In the genomic region with DNA sequence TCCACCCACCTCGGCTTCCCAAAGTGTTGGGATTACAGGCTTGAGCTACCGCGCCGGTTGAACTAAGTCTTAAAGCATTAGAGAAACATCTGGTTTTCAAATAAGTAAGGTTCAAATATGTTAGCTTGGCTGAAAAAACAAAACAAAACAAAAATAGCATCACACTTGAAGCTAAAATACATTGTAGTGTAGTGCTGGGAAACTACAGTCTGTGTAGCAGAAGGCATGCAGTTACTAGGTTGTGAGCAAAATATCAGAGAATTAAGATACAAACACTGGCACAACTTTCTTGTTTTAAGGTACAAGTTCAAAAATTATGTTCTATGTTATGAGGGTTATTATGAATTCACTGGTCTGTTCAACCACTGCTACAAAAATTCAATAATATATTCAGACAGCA, we compare ENCODE assay signal across 30 cellular contexts.
"Had no signal": no experiment of that assay in that cellular context is flagged by ENCODE, and none has a peak within 500 bp of the region (broad histone marks: within the 10 kb centered on the region; RNA-seq: fewer than 3 reads in every experiment).

No MANE protein-coding gene starts in this region.

- H3K9me3 ChIP-seq: esophagus muscularis mucosa, gastroesophageal sphincter, heart right ventricle, prostate gland, suprapubic skin, thyroid gland, upper lobe of right lung, uterus had no signal

- H3K27ac ChIP-seq: esophagus muscularis mucosa, foreskin keratinocyte, gastroesophageal sphincter, prostate gland, suprapubic skin, thyroid gland, upper lobe of right lung, uterus had no signal

- H3K4me3 Mint-ChIP-seq: dendritic cell treated with granulocyte-macrophage colony-stimulating factor and Interleukin-4, amounts not matched to agents 40 ng/mL and 50 ng/mL, for 4 days; naive thymus-derived CD4-positive, alpha-beta T cell; nephron progenitor cell; stimulated activated naive CD8-positive, alpha-beta T cell treated with anti-CD3 and anti-CD28 coated beads, Interleukin-15, amount 100 ng/mL, for 72 hours had no signal

- H3K27ac Mint-ChIP-seq: dendritic cell treated with granulocyte-macrophage colony-stimulating factor and Interleukin-4, amounts not matched to agents 40 ng/mL and 50 ng/mL, for 4 days; naive thymus-derived CD4-positive, alpha-beta T cell; nephron progenitor cell; stimulated activated naive CD8-positive, alpha-beta T cell treated with anti-CD3 and anti-CD28 coated beads, Interleukin-15, amount 100 ng/mL, for 72 hours had no signal

- H3K36me3 ChIP-seq: esophagus muscularis mucosa, gastroesophageal sphincter, heart right ventricle, prostate gland, suprapubic skin, thyroid gland, upper lobe of right lung, uterus had no signal

- ATAC-seq: foreskin keratinocyte; gastroesophageal sphincter; left colon; naive thymus-derived CD4-positive, alpha-beta T cell; right cardiac atrium; stimulated activated naive CD8-positive, alpha-beta T cell treated with anti-CD3 and anti-CD28 coated beads, Interleukin-15, amount 100 ng/mL, for 72 hours; upper lobe of right lung had no signal

- H3K27me3 Mint-ChIP-seq: naive thymus-derived CD4-positive, alpha-beta T cell; stimulated activated naive CD8-positive, alpha-beta T cell treated with anti-CD3 and anti-CD28 coated beads, Interleukin-15, amount 100 ng/mL, for 72 hours had no signal

- H3K4me3 ChIP-seq: esophagus muscularis mucosa, gastroesophageal sphincter, heart right ventricle, prostate gland, suprapubic skin, thyroid gland, upper lobe of right lung, uterus had no signal

- DNase-seq: central memory CD4-positive, alpha-beta T cell; effector CD8-positive, alpha-beta T cell; foreskin keratinocyte; heart right ventricle; hippocampal formation; left colon; mesenchymal stem cell; midbrain; naive thymus-derived CD4-positive, alpha-beta T cell; nephron progenitor cell; nucleus accumbens; right cardiac atrium; small intestine; stimulated activated CD4-positive, alpha-beta T cell treated with anti-CD3 and anti-CD28 coated beads, Interleukin-12 subunit alpha, Interleukin-12 subunit beta, amount 100 ng/mL, for 4 hours; stimulated activated CD4-positive, alpha-beta T cell treated with anti-CD3 and anti-CD28 coated beads, Interleukin-1b, Interleukin-23, amount 100 ng/mL, for 48 hours; stimulated activated CD4-positive, alpha-beta T cell treated with anti-CD3 and anti-CD28 coated beads, Interleukin-4, amount 100 ng/mL, for 1 hour; stimulated activated CD8-positive, alpha-beta memory T cell treated with anti-CD3 and anti-CD28 coated beads, Interleukin-4, amount 100 ng/mL, for 48 hours; stimulated activated naive CD4-positive, alpha-beta T cell; stimulated activated naive CD8-positive, alpha-beta T cell treated with anti-CD3 and anti-CD28 coated beads, Interleukin-15, amount 100 ng/mL, for 72 hours; thyroid gland; upper lobe of right lung; uterus had no signal

- H3K36me3 Mint-ChIP-seq: naive thymus-derived CD4-positive, alpha-beta T cell had no signal

- H3K27me3 ChIP-seq: esophagus muscularis mucosa, foreskin keratinocyte, gastroesophageal sphincter, heart right ventricle, suprapubic skin, thyroid gland, upper lobe of right lung, uterus had no signal

- H3K4me1 ChIP-seq: foreskin keratinocyte, prostate gland, suprapubic skin, upper lobe of right lung, uterus had no signal

- FAIRE-seq: colon, endothelial cell of umbilical vein, islet of Langerhans, small intestine had no signal

- H3K9me3 Mint-ChIP-seq: dendritic cell treated with granulocyte-macrophage colony-stimulating factor and Interleukin-4, amounts not matched to agents 40 ng/mL and 50 ng/mL, for 4 days; naive thymus-derived CD4-positive, alpha-beta T cell; nephron progenitor cell; stimulated activated naive CD8-positive, alpha-beta T cell treated with anti-CD3 and anti-CD28 coated beads, Interleukin-15, amount 100 ng/mL, for 72 hours had no signal
